In the genomic region with DNA sequence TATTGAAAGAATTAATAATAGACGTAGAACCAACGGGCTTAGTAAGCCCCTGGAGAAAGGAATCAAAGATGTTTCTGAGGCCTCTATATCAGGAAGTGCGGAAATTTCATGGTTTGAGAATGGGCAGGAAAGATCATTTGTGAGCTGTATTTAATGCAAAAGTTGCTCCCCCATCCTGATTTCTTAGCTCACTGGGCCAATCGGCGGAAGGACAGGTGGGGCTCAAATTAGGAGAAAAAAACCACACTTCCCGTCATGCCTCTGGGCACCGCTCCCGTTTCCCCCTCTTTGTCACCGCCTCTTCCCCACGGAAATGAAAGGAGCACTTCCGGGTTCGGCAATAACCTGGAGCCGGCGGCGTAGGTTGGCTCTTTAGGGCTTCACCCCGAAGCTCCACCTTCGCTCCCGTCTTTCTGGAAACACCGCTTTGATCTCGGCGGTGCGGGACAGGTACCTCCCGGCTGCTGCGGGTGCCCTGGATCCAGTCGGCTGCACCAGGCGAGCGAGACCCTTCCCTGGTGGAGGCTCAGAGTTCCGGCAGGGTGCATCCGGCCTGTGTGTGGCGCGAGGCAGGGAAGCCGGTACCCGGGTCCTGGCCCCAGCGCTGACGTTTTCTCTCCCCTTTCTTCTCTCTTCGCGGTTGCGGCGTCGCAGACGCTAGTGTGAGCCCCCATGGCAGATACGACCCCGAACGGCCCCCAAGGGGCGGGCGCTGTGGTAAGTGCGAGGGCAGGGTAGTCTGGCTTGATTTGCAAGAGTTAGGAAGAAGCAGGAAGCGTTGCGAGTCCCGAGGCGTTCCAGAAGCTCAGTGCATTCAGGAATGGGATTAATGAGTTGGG, we compare ENCODE assay signal across 1 cellular context.
TF ChIP-seq lines count a peak whose summit lies in the region.

Gene TMEM33, plus strand, starts transcription at position 617 of the 839 bp plus-strand sequence. Its CDS starts 56 bp downstream, at position 673.

TF ChIP-seq in K562, 482 proteins besides CTCF, POLR2A, EP300 and RAD21 (continued from another document and continues in another):
- TF ChIP-seq CBFA2T2 (conservative IDR thresholded peaks at IDR 0.05): no peak
- peak in 2 of 3 experiments; percentile 58 to 89; a peak in 4 of 6 replicates for TF ChIP-seq ZBTB11 (CRISPR knock-in tag; IDR thresholded peaks at IDR 0.05)
- TF ChIP-seq RBM15 (IDR thresholded peaks at IDR 0.05; ENCODE audit: insufficient read depth, low read length): no peak
- TF ChIP-seq RHOXF2B (CRISPR knock-in tag; conservative IDR thresholded peaks at IDR 0.05): no peak
- no peak for TF ChIP-seq RFX7 (CRISPR knock-in tag; IDR thresholded peaks at IDR 0.05)
- TF ChIP-seq ZNF696 (CRISPR knock-in tag; conservative IDR thresholded peaks at IDR 0.05): no peak
- peak; percentile 93 for TF ChIP-seq RBFOX2 (IDR thresholded peaks at IDR 0.05; ENCODE audit: low read depth, low read length)
- TF ChIP-seq HSF4 (CRISPR knock-in tag; IDR thresholded peaks at IDR 0.05; ENCODE audit: borderline replicate concordance): no peak
- no peak for TF ChIP-seq ATF3 (IDR thresholded peaks at IDR 0.05)
- TF ChIP-seq ATF3 (CRISPR knock-in tag; conservative IDR thresholded peaks at IDR 0.05): 0 out of 2 replicates have a peak, but pooled peaks have one; percentile 31
- TF ChIP-seq, protein P1, sequence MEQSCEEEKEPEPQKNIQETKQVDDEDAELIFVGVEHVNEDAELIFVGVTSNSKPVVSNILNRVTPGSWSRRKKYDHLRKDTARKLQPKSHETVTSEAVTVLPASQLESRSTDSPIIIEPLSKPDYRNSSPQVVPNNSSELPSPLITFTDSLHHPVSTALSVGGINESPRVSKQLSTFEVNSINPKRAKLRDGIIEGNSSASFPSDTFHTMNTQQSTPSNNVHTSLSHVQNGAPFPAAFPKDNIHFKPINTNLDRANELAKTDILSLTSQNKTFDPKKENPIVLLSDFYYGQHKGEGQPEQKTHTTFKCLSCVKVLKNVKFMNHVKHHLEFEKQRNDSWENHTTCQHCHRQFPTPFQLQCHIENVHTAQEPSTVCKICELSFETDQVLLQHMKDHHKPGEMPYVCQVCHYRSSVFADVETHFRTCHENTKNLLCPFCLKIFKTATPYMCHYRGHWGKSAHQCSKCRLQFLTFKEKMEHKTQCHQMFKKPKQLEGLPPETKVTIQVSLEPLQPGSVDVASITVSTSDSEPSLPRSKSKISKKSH (CRISPR knock-in tag; IDR thresholded peaks at IDR 0.05): no peak
- no peak for TF ChIP-seq GATA2 (CRISPR knock-in tag; IDR thresholded peaks at IDR 0.05)
- TF ChIP-seq PRPF4 (IDR thresholded peaks at IDR 0.05; ENCODE audit: insufficient read depth, low read depth, low read length, poor library complexity, severe bottlenecking): no peak
- TF ChIP-seq MAFG (tag; conservative IDR thresholded peaks at IDR 0.05): no peak
- no peak; the same call in 1 of the 2 replicates for TF ChIP-seq MAX (CRISPR knock-in tag; IDR thresholded peaks at IDR 0.05)
- no peak for TF ChIP-seq ZNF282 (CRISPR knock-in tag; IDR thresholded peaks at IDR 0.05)
- no peak for TF ChIP-seq BRD9 (IDR thresholded peaks at IDR 0.05; ENCODE audit: low read depth, partially characterized antibody)
- TF ChIP-seq PREB (CRISPR knock-in tag; IDR thresholded peaks at IDR 0.05): no peak
- TF ChIP-seq RB1 (IDR thresholded peaks at IDR 0.05; ENCODE audit: low read depth): peak; percentile 44; the same call in 1 of the 2 replicates
- TF ChIP-seq ELK1 (CRISPR knock-in tag; IDR thresholded peaks at IDR 0.05): no peak
- peak; percentile 82 for TF ChIP-seq MTA2 (IDR thresholded peaks at IDR 0.05; ENCODE audit: low read depth)
- no peak for TF ChIP-seq ZNF41 (CRISPR knock-in tag; conservative IDR thresholded peaks at IDR 0.05)
- peak; percentile 95 for TF ChIP-seq RBBP5 (IDR thresholded peaks at IDR 0.05; ENCODE audit: borderline replicate concordance, insufficient read depth, low read length, poor library complexity, severe bottlenecking)
- TF ChIP-seq FOXM1 (IDR thresholded peaks at IDR 0.05; ENCODE audit: low read depth): no peak
- TF ChIP-seq FOXM1 (CRISPR knock-in tag; IDR thresholded peaks at IDR 0.05; ENCODE audit: low read depth): 0 out of 2 replicates have a peak, but pooled peaks have one; percentile 81
- TF ChIP-seq, protein P2, sequence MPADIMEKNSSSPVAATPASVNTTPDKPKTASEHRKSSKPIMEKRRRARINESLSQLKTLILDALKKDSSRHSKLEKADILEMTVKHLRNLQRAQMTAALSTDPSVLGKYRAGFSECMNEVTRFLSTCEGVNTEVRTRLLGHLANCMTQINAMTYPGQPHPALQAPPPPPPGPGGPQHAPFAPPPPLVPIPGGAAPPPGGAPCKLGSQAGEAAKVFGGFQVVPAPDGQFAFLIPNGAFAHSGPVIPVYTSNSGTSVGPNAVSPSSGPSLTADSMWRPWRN (IDR thresholded peaks at IDR 0.05; ENCODE audit: low read depth): no peak
- TF ChIP-seq, protein P3, sequence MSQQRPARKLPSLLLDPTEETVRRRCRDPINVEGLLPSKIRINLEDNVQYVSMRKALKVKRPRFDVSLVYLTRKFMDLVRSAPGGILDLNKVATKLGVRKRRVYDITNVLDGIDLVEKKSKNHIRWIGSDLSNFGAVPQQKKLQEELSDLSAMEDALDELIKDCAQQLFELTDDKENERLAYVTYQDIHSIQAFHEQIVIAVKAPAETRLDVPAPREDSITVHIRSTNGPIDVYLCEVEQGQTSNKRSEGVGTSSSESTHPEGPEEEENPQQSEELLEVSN (IDR thresholded peaks at IDR 0.05; ENCODE audit: borderline replicate concordance in 1 of 2, extremely low read depth in 1 of 2, insufficient read depth in 1 of 2, insufficient read length in 1 of 2, low read depth in 1 of 2, low read length in 1 of 2, poor library complexity in 1 of 2, severe bottlenecking in 1 of 2): peak; percentile 36 to 43
- no peak for TF ChIP-seq CBX3 (IDR thresholded peaks at IDR 0.05; ENCODE audit: borderline replicate concordance in 1 of 2, low read length in 2 of 2)
- no peak for TF ChIP-seq JUN (IDR thresholded peaks at IDR 0.05; ENCODE audit: borderline replicate concordance, low read depth, low read length)
- no peak for TF ChIP-seq JUN (CRISPR knock-in tag; IDR thresholded peaks at IDR 0.05; ENCODE audit: borderline replicate concordance)
- TF ChIP-seq, protein P4, sequence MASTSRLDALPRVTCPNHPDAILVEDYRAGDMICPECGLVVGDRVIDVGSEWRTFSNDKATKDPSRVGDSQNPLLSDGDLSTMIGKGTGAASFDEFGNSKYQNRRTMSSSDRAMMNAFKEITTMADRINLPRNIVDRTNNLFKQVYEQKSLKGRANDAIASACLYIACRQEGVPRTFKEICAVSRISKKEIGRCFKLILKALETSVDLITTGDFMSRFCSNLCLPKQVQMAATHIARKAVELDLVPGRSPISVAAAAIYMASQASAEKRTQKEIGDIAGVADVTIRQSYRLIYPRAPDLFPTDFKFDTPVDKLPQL (IDR thresholded peaks at IDR 0.05; ENCODE audit: extremely low read depth, insufficient read length): no peak
- no peak for TF ChIP-seq THRB (CRISPR knock-in tag; conservative IDR thresholded peaks at IDR 0.05)
- TF ChIP-seq NR2C2 (CRISPR knock-in tag; IDR thresholded peaks at IDR 0.05): peak; percentile 97
- TF ChIP-seq NR2C2 (tag; IDR thresholded peaks at IDR 0.05): peak; percentile 100
- TF ChIP-seq ZNF184 (CRISPR knock-in tag; IDR thresholded peaks at IDR 0.05): no peak
- TF ChIP-seq, protein P5, sequence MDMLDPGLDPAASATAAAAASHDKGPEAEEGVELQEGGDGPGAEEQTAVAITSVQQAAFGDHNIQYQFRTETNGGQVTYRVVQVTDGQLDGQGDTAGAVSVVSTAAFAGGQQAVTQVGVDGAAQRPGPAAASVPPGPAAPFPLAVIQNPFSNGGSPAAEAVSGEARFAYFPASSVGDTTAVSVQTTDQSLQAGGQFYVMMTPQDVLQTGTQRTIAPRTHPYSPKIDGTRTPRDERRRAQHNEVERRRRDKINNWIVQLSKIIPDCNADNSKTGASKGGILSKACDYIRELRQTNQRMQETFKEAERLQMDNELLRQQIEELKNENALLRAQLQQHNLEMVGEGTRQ (CRISPR knock-in tag; IDR thresholded peaks at IDR 0.05): 0 out of 2 replicates have a peak, but pooled peaks have one; percentile 14
- TF ChIP-seq TEAD4 (IDR thresholded peaks at IDR 0.05; ENCODE audit: low read length): no peak
- TF ChIP-seq TEAD4 (CRISPR knock-in tag; IDR thresholded peaks at IDR 0.05; ENCODE audit: borderline replicate concordance): no peak
- TF ChIP-seq ZNF224 (CRISPR knock-in tag; IDR thresholded peaks at IDR 0.05): no peak
- no peak; the same call in 1 of the 2 replicates for TF ChIP-seq CGGBP1 (CRISPR knock-in tag; IDR thresholded peaks at IDR 0.05)
- peak; percentile 79 to 82 for TF ChIP-seq SIX5 (IDR thresholded peaks at IDR 0.05; ENCODE audit: borderline replicate concordance in 1 of 2, insufficient read depth in 1 of 2, low read depth in 1 of 2, low read length in 2 of 2)
- TF ChIP-seq, protein P6, sequence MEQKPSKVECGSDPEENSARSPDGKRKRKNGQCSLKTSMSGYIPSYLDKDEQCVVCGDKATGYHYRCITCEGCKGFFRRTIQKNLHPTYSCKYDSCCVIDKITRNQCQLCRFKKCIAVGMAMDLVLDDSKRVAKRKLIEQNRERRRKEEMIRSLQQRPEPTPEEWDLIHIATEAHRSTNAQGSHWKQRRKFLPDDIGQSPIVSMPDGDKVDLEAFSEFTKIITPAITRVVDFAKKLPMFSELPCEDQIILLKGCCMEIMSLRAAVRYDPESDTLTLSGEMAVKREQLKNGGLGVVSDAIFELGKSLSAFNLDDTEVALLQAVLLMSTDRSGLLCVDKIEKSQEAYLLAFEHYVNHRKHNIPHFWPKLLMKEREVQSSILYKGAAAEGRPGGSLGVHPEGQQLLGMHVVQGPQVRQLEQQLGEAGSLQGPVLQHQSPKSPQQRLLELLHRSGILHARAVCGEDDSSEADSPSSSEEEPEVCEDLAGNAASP (IDR thresholded peaks at IDR 0.05): no peak
- TF ChIP-seq L3MBTL2 (IDR thresholded peaks at IDR 0.05): peak; percentile 45
- peak; percentile 76 for TF ChIP-seq TBP (optimal IDR thresholded peaks at IDR 0.05; ENCODE audit: low read depth, low read length)
- TF ChIP-seq CHD2 (IDR thresholded peaks at IDR 0.05; ENCODE audit: low read depth, low read length): no peak
- TF ChIP-seq BHLHE40 (IDR thresholded peaks at IDR 0.05; ENCODE audit: low read length): no peak
- TF ChIP-seq ZNF589 (CRISPR knock-in tag; IDR thresholded peaks at IDR 0.05; ENCODE audit: low read depth): peak; percentile 28; the same call in 1 of the 2 replicates
